28 cellular contexts compared by ENCODE assay signal in the genomic region with DNA sequence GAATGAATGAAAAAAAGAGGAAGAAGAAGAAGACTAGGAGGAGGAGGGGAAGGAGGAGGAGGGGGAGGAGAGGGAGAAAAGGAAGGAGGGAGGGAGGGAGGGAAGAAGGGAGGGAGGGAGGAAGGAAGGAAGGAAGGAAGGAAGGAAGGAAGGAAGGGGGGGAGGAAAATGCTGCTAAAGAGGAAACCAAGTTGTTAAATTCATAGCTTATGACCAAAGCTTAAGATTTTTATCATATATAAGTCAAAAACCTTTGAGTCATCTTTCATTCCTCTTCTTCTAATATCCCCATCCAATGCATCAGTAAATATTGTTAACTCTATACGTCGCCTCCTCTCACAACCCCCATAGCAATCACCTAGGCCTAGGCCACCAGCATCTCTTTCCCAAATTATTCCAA.
"Had no signal": no experiment of that assay in that cellular context is flagged by ENCODE, and none has a peak within 500 bp of the region (broad histone marks: within the 10 kb centered on the region; RNA-seq: fewer than 3 reads in every experiment).

No MANE protein-coding gene starts in this region.

- H3K36me3 ChIP-seq: colonic mucosa, esophagus muscularis mucosa, esophagus squamous epithelium, gastrocnemius medialis, gastroesophageal sphincter, heart left ventricle, heart right ventricle had no signal

- H3K27me3 ChIP-seq: colonic mucosa, dorsolateral prefrontal cortex, esophagus muscularis mucosa, esophagus squamous epithelium, foreskin keratinocyte, gastrocnemius medialis, gastroesophageal sphincter, heart left ventricle, heart right ventricle had no signal

- H3K27ac ChIP-seq: colonic mucosa, coronary artery, epithelial cell of prostate, esophagus muscularis mucosa, esophagus squamous epithelium, foreskin keratinocyte, gastrocnemius medialis, gastroesophageal sphincter, heart left ventricle, heart right ventricle had no signal

- ATAC-seq: effector memory CD8-positive, alpha-beta T cell; esophagus mucosa; foreskin keratinocyte; gastrocnemius medialis; gastroesophageal sphincter; heart left ventricle; heart right ventricle had no signal

- H3K27ac Mint-ChIP-seq: dendritic cell treated with granulocyte-macrophage colony-stimulating factor and Interleukin-4, amounts not matched to agents 40 ng/mL and 50 ng/mL, for 4 days; endodermal cell had no signal

- H3K9me3 Mint-ChIP-seq: dendritic cell treated with granulocyte-macrophage colony-stimulating factor and Interleukin-4, amounts not matched to agents 40 ng/mL and 50 ng/mL, for 4 days; effector memory CD8-positive, alpha-beta T cell; endodermal cell had no signal

- H3K4me3 ChIP-seq: colonic mucosa, coronary artery, dorsolateral prefrontal cortex, esophagus muscularis mucosa, esophagus squamous epithelium, gastrocnemius medialis, gastroesophageal sphincter, heart left ventricle, heart right ventricle had no signal

- H3K27me3 Mint-ChIP-seq: dendritic cell treated with granulocyte-macrophage colony-stimulating factor and Interleukin-4, amounts not matched to agents 40 ng/mL and 50 ng/mL, for 4 days; effector memory CD8-positive, alpha-beta T cell had no signal

- FAIRE-seq: colon, endometrium, endothelial cell of umbilical vein had no signal

- H3K4me1 Mint-ChIP-seq: endodermal cell had no signal

- H3K4me1 ChIP-seq: colonic mucosa, foreskin keratinocyte, gastrocnemius medialis had no signal

- H3K4me3 Mint-ChIP-seq: dendritic cell treated with granulocyte-macrophage colony-stimulating factor and Interleukin-4, amounts not matched to agents 40 ng/mL and 50 ng/mL, for 4 days; effector memory CD8-positive, alpha-beta T cell; endodermal cell had no signal

- DNase-seq: colonic mucosa; cortex of kidney; dermis blood vessel endothelial cell; dorsolateral prefrontal cortex; effector CD4-positive, alpha-beta T cell; effector CD8-positive, alpha-beta T cell; effector memory CD4-positive, alpha-beta T cell; effector memory CD8-positive, alpha-beta T cell; endodermal cell; erythroblast; esophagus squamous epithelium; foreskin fibroblast; foreskin keratinocyte; foreskin melanocyte; gastrocnemius medialis; glutamatergic neuron; head of caudate nucleus; heart left ventricle; heart right ventricle had no signal

- H3K9me3 ChIP-seq: colonic mucosa, esophagus muscularis mucosa, esophagus squamous epithelium, gastrocnemius medialis, gastroesophageal sphincter, heart left ventricle, heart right ventricle had no signal
